Comparison of ENCODE assay signal across 2 cellular contexts in genomic region chr1:215523906-215524305, GRCh38.
A peak's percentile ranks its signal among the peaks of the same experiment; 100 is the strongest.
TF ChIP-seq lines count a peak whose summit lies in the region.

No MANE protein-coding gene starts in this region.

TF ChIP-seq in liver, 16 proteins besides CTCF, POLR2A, EP300 and RAD21:
- no peak for TF ChIP-seq ATF3 (IDR thresholded peaks at IDR 0.05)
- no peak for TF ChIP-seq TAF1 (conservative IDR thresholded peaks at IDR 0.05)
- TF ChIP-seq NR2F2 (IDR thresholded peaks at IDR 0.05) = no peak
- TF ChIP-seq GABPA (IDR thresholded peaks at IDR 0.05 in 1 of 2, conservative IDR thresholded peaks at IDR 0.05 in 1 of 2) = no peak
- TF ChIP-seq FOXA2 (IDR thresholded peaks at IDR 0.05) = no peak
- TF ChIP-seq MAX (IDR thresholded peaks at IDR 0.05) = no peak
- TF ChIP-seq, protein P1, sequence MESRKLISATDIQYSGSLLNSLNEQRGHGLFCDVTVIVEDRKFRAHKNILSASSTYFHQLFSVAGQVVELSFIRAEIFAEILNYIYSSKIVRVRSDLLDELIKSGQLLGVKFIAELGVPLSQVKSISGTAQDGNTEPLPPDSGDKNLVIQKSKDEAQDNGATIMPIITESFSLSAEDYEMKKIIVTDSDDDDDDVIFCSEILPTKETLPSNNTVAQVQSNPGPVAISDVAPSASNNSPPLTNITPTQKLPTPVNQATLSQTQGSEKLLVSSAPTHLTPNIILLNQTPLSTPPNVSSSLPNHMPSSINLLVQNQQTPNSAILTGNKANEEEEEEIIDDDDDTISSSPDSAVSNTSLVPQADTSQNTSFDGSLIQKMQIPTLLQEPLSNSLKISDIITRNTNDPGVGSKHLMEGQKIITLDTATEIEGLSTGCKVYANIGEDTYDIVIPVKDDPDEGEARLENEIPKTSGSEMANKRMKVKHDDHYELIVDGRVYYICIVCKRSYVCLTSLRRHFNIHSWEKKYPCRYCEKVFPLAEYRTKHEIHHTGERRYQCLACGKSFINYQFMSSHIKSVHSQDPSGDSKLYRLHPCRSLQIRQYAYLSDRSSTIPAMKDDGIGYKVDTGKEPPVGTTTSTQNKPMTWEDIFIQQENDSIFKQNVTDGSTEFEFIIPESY (IDR thresholded peaks at IDR 0.05) = no peak
- TF ChIP-seq RXRA (IDR thresholded peaks at IDR 0.05) = no peak
- TF ChIP-seq HNF4G (IDR thresholded peaks at IDR 0.05) = no peak
- TF ChIP-seq HNF4A (conservative IDR thresholded peaks at IDR 0.05) = peak; percentile 31 to 60
- no peak for TF ChIP-seq JUND (IDR thresholded peaks at IDR 0.05)
- TF ChIP-seq FOXA1 (IDR thresholded peaks at IDR 0.05) = no peak
- peak; percentile 16 for TF ChIP-seq REST (IDR thresholded peaks at IDR 0.05)
- TF ChIP-seq SP1 (IDR thresholded peaks at IDR 0.05) = no peak

TF ChIP-seq in HepG2, 621 proteins besides CTCF, POLR2A, EP300 and RAD21 (continued from another document):
- TF ChIP-seq, protein P2, sequence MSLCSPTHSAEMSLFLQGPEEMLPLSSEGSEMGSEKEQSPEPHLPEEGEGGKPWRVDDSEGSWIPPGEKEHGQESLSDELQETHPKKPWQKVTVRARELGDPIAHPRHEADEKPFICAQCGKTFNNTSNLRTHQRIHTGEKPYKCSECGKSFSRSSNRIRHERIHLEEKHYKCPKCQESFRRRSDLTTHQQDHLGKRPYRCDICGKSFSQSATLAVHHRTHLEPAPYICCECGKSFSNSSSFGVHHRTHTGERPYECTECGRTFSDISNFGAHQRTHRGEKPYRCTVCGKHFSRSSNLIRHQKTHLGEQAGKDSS (CRISPR knock-in tag; IDR thresholded peaks at IDR 0.05; ENCODE audit: borderline replicate concordance, low read depth) = no peak
- TF ChIP-seq, protein P3, sequence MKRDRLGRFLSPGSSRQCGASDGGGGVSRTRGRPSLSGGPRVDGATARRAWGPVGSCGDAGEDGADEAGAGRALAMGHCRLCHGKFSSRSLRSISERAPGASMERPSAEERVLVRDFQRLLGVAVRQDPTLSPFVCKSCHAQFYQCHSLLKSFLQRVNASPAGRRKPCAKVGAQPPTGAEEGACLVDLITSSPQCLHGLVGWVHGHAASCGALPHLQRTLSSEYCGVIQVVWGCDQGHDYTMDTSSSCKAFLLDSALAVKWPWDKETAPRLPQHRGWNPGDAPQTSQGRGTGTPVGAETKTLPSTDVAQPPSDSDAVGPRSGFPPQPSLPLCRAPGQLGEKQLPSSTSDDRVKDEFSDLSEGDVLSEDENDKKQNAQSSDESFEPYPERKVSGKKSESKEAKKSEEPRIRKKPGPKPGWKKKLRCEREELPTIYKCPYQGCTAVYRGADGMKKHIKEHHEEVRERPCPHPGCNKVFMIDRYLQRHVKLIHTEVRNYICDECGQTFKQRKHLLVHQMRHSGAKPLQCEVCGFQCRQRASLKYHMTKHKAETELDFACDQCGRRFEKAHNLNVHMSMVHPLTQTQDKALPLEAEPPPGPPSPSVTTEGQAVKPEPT (CRISPR knock-in tag; IDR thresholded peaks at IDR 0.05; ENCODE audit: low read depth) = no peak
- no peak for TF ChIP-seq HMG20A (CRISPR knock-in tag; IDR thresholded peaks at IDR 0.05; ENCODE audit: borderline replicate concordance)
- no peak for TF ChIP-seq ZNF431 (CRISPR knock-in tag; IDR thresholded peaks at IDR 0.05; ENCODE audit: borderline replicate concordance, low read depth)
- TF ChIP-seq ISX (CRISPR knock-in tag; conservative IDR thresholded peaks at IDR 0.05) = no peak
- TF ChIP-seq, protein P4, sequence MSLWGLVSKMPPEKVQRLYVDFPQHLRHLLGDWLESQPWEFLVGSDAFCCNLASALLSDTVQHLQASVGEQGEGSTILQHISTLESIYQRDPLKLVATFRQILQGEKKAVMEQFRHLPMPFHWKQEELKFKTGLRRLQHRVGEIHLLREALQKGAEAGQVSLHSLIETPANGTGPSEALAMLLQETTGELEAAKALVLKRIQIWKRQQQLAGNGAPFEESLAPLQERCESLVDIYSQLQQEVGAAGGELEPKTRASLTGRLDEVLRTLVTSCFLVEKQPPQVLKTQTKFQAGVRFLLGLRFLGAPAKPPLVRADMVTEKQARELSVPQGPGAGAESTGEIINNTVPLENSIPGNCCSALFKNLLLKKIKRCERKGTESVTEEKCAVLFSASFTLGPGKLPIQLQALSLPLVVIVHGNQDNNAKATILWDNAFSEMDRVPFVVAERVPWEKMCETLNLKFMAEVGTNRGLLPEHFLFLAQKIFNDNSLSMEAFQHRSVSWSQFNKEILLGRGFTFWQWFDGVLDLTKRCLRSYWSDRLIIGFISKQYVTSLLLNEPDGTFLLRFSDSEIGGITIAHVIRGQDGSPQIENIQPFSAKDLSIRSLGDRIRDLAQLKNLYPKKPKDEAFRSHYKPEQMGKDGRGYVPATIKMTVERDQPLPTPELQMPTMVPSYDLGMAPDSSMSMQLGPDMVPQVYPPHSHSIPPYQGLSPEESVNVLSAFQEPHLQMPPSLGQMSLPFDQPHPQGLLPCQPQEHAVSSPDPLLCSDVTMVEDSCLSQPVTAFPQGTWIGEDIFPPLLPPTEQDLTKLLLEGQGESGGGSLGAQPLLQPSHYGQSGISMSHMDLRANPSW (CRISPR knock-in tag; IDR thresholded peaks at IDR 0.05; ENCODE audit: borderline replicate concordance) = no peak
- TF ChIP-seq ZFYVE20 (CRISPR knock-in tag; IDR thresholded peaks at IDR 0.05; ENCODE audit: borderline replicate concordance, low read depth) = no peak
- no peak for TF ChIP-seq ZNF333 (CRISPR knock-in tag; IDR thresholded peaks at IDR 0.05; ENCODE audit: borderline replicate concordance)
- no peak for TF ChIP-seq MIER2 (CRISPR knock-in tag; IDR thresholded peaks at IDR 0.05)
- no peak for TF ChIP-seq ZNF296 (CRISPR knock-in tag; conservative IDR thresholded peaks at IDR 0.05)
- TF ChIP-seq ZNF572 (CRISPR knock-in tag; IDR thresholded peaks at IDR 0.05) = no peak
- TF ChIP-seq SETDB1 (CRISPR knock-in tag; IDR thresholded peaks at IDR 0.05; ENCODE audit: borderline replicate concordance) = no peak
- no peak for TF ChIP-seq ZNF496 (CRISPR knock-in tag; IDR thresholded peaks at IDR 0.05; ENCODE audit: insufficient replicate concordance)
TF ChIP-seq in HepG2: peak in this region for 0.
